ENCODE assay signal across 12 cellular contexts in genomic region chr7:5909011-5909410, GRCh38. TPM values are rescaled to one million over a fixed set of nuclear protein-coding genes. Genes with fewer than 3 reads are reported as not detected.
"Had no signal": no experiment of that assay in that cellular context is flagged by ENCODE, and none has a peak within 500 bp of the region (broad histone marks: within the 10 kb centered on the region; RNA-seq: fewer than 3 reads in every experiment).

No MANE protein-coding gene starts in this region.

RNA-seq across cellular contexts. Expression of gene OCM, which starts 28.4 kb away (rescaled TPM):
- total RNA-seq: stomach, subcutaneous adipose tissue, suprapubic skin, temporal lobe, thoracic aorta, thyroid gland, tibial nerve, transverse colon, upper lobe of left lung, upper lobe of right lung, urinary bladder, vagina had no signal
- polyA plus RNA-seq: urinary bladder had no signal
